ENCODE assay signal across 1 cellular context in the genomic region with DNA sequence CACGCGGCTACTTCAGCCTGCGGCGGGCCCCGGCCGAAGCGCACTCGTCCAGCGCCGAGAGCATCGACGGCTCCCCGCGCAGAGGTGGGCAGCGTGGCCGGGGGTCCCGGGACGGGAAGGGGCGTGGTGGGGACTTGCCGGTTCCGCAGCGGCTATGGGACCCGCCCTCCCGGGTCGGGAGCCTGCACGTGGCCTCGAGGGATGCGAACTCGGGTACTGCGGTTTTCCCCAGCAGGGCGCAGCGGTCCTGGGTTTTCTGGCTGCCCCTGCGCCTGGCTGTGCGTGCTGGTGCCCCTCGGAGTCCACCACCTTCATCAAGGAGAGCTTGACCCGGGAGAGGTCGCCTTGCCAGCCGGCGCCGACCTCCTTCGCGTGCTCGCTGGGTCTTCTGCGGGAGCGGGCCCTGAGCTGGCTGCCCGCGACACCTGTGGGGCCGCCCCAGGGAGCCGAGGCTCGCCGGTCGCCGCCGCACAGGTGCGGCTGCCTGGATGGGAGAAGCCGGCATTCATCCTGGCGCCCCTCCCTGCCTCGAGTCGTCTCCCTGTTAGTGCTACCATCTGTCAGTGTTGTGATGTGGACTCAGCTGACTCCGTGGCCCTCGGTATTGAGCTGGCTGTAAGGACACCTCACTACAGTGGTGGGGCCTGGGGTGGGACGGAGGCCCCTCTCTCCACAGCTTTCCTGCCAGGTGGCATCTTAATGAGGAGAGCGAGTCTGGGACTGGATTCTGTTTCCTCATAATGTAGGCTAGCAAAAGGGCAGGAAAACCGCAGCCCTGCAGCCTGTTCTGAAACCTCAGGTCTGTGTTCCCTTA.
TF ChIP-seq lines count a peak whose summit lies in the region.

No MANE protein-coding gene starts in this region.

TF ChIP-seq in HepG2, 621 proteins besides CTCF, POLR2A, EP300 and RAD21 (continued from another document):
- TF ChIP-seq, protein P1, sequence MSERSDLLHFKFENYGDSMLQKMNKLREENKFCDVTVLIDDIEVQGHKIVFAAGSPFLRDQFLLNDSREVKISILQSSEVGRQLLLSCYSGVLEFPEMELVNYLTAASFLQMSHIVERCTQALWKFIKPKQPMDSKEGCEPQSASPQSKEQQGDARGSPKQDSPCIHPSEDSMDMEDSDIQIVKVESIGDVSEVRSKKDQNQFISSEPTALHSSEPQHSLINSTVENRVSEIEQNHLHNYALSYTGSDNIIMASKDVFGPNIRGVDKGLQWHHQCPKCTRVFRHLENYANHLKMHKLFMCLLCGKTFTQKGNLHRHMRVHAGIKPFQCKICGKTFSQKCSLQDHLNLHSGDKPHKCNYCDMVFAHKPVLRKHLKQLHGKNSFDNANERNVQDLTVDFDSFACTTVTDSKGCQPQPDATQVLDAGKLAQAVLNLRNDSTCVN (CRISPR knock-in tag; IDR thresholded peaks at IDR 0.05; ENCODE audit: borderline replicate concordance) = no peak
- no peak for TF ChIP-seq ATAD3A (CRISPR knock-in tag; IDR thresholded peaks at IDR 0.05)
TF ChIP-seq in HepG2: peak in this region for 0.
